Comparison of ENCODE assay signal across 5 cellular contexts in the genomic region with DNA sequence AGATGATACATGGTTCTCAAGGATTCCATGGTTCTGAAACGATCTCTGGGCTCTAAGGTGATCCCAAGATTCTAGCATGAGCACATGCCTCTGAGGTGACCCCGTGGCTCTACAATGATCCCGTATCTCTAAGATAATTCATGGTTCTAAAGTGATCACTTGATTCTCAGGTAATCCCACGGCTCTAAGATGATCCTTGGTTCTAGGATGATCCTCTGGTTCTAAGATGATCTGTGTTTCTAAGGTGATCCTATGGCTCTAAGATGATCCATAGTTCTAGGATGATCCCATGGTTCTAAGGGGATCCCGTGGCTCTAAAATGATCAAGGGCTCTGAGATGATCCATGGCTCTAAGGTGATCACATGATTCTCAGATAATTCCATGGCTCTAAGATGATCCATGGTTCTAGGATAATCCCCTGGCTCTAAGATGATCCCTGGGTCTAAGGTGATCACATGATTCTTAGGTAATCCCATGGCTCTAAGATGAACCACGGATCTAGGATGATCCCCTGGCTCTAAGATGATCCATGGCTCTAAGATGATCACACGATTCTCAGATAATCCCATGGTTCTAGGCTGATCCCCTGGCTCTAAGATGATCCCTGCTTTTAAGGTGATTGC.
"Had no signal": no experiment of that assay in that cellular context is flagged by ENCODE, and none has a peak within 500 bp of the region (broad histone marks: within the 10 kb centered on the region; RNA-seq: fewer than 3 reads in every experiment).

No MANE protein-coding gene starts in this region.

- H2AFZ ChIP-seq: GM23338 had no signal

- H3K4me2 ChIP-seq: GM23338 had no signal

- H3K4me3 Mint-ChIP-seq: GM23338, H9 had no signal

- H3K4me3 ChIP-seq: GM23338 had no signal

- H3K9me3 Mint-ChIP-seq: GM23338, H9 had no signal

- H3K4me1 Mint-ChIP-seq: GM23338, H9 had no signal

- DNase-seq: H9, HCEC 1CT, IMR-90, KBM-7 had no signal

- H3K27ac Mint-ChIP-seq: GM23338, H9 had no signal
